ENCODE assay signal across 1 cellular context in the genomic region with DNA sequence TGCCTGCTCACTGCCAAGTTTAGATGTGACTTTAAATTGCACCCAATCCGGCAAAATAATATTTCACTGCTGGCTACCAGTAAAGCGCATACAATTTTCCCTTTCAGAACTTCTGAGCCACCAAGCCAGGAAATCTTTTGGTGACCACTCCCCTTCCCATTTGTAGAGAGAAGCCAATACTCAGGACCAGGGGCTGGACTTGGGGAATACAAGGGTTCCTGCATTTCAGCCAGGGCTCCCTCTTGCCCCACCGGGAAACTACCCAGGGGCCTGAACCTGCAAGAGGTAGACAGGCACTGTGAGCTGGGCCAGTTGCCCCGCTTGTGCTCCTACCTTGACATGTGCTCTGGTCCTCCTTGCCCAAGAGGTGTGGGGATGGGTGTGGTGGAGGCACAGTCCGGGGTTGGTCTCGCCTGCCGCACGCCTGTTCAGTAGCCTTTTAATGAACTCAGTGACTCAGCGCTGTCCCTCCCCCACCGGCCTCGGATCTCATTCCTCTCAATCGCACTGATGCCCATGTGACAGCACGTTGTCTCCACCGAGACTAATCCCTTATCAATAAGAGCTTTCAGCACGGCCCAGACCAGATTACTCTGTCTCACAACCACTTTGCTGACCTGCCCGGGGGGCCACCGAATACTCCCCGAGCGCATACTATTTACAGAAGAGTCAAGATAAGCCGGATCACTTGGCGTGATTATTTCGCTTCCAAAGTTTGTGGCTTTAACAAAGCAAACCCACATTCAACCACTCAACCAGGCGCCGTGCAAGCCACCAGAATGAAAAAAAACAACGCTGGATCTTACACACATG.
TF ChIP-seq lines count a peak whose summit lies in the region.

No MANE protein-coding gene starts in this region.

TF ChIP-seq in HepG2, 621 proteins besides CTCF, POLR2A, EP300 and RAD21 (continued from another document):
- TF ChIP-seq, protein P1, sequence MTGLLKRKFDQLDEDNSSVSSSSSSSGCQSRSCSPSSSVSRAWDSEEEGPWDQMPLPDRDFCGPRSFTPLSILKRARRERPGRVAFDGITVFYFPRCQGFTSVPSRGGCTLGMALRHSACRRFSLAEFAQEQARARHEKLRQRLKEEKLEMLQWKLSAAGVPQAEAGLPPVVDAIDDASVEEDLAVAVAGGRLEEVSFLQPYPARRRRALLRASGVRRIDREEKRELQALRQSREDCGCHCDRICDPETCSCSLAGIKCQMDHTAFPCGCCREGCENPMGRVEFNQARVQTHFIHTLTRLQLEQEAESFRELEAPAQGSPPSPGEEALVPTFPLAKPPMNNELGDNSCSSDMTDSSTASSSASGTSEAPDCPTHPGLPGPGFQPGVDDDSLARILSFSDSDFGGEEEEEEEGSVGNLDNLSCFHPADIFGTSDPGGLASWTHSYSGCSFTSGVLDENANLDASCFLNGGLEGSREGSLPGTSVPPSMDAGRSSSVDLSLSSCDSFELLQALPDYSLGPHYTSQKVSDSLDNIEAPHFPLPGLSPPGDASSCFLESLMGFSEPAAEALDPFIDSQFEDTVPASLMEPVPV (CRISPR knock-in tag; IDR thresholded peaks at IDR 0.05), result no peak
- TF ChIP-seq NAIF1 (CRISPR knock-in tag; IDR thresholded peaks at IDR 0.05; ENCODE audit: borderline replicate concordance) (no peak), ZNF354B (CRISPR knock-in tag; IDR thresholded peaks at IDR 0.05) (no peak), MED13 (CRISPR knock-in tag; IDR thresholded peaks at IDR 0.05) (no peak), MYC (CRISPR knock-in tag; IDR thresholded peaks at IDR 0.05; ENCODE audit: borderline replicate concordance) (peak; percentile 53; the same call in 1 of the 2 replicates), HNRNPUL1 (IDR thresholded peaks at IDR 0.05; ENCODE audit: low read depth, low read length) (no peak), SP1 (IDR thresholded peaks at IDR 0.05) (no peak), SP1 (CRISPR knock-in tag; IDR thresholded peaks at IDR 0.05) (no peak), ZEB1 (IDR thresholded peaks at IDR 0.05; ENCODE audit: insufficient replicate concordance, low read depth) (no peak), ZNF34 (CRISPR knock-in tag; IDR thresholded peaks at IDR 0.05; ENCODE audit: borderline replicate concordance) (no peak), ELF1 (CRISPR knock-in tag; IDR thresholded peaks at IDR 0.05) (no peak), ZNF550 (CRISPR knock-in tag; IDR thresholded peaks at IDR 0.05; ENCODE audit: borderline replicate concordance) (no peak), FOXA3 (CRISPR knock-in tag; IDR thresholded peaks at IDR 0.05) (no peak; the same call in 1 of the 2 replicates), ZMYM3 (CRISPR knock-in tag; IDR thresholded peaks at IDR 0.05) (no peak), ZBTB8A (CRISPR knock-in tag; IDR thresholded peaks at IDR 0.05; ENCODE audit: borderline replicate concordance, low read depth) (no peak), SETDB1 (CRISPR knock-in tag; IDR thresholded peaks at IDR 0.05; ENCODE audit: borderline replicate concordance) (no peak), ZNF383 (CRISPR knock-in tag; IDR thresholded peaks at IDR 0.05; ENCODE audit: borderline replicate concordance) (no peak), ZNF792 (CRISPR knock-in tag; IDR thresholded peaks at IDR 0.05) (peak; percentile 28; the same call in 1 of the 2 replicates), MED8 (CRISPR knock-in tag; IDR thresholded peaks at IDR 0.05; ENCODE audit: insufficient replicate concordance) (no peak), NFE2L2 (IDR thresholded peaks at IDR 0.05; ENCODE audit: low read length) (peak; percentile 13; the same call in 1 of the 2 replicates), ATF7 (IDR thresholded peaks at IDR 0.05) (no peak), ATF7 (CRISPR knock-in tag; IDR thresholded peaks at IDR 0.05) (no peak), YEATS2 (CRISPR knock-in tag; IDR thresholded peaks at IDR 0.05; ENCODE audit: borderline replicate concordance) (no peak), GTF3A (CRISPR knock-in tag; conservative IDR thresholded peaks at IDR 0.05) (no peak), ZKSCAN8 (CRISPR knock-in tag; IDR thresholded peaks at IDR 0.05; ENCODE audit: borderline replicate concordance) (no peak), RAD51 (IDR thresholded peaks at IDR 0.05; ENCODE audit: borderline replicate concordance) (no peak), ARHGAP35 (CRISPR knock-in tag; IDR thresholded peaks at IDR 0.05; ENCODE audit: borderline replicate concordance) (no peak), ZNF530 (CRISPR knock-in tag; IDR thresholded peaks at IDR 0.05; ENCODE audit: low read depth) (no peak), POGZ (CRISPR knock-in tag; IDR thresholded peaks at IDR 0.05) (no peak), RARG (CRISPR knock-in tag; IDR thresholded peaks at IDR 0.05; ENCODE audit: low read depth) (no peak), ZNF432 (CRISPR knock-in tag; IDR thresholded peaks at IDR 0.05; ENCODE audit: borderline replicate concordance) (no peak), SCMH1 (CRISPR knock-in tag; IDR thresholded peaks at IDR 0.05; ENCODE audit: borderline replicate concordance) (no peak), TOE1 (CRISPR knock-in tag; IDR thresholded peaks at IDR 0.05) (no peak), ZNF703 (CRISPR knock-in tag; IDR thresholded peaks at IDR 0.05; ENCODE audit: borderline replicate concordance) (no peak)
- TF ChIP-seq, protein P2, sequence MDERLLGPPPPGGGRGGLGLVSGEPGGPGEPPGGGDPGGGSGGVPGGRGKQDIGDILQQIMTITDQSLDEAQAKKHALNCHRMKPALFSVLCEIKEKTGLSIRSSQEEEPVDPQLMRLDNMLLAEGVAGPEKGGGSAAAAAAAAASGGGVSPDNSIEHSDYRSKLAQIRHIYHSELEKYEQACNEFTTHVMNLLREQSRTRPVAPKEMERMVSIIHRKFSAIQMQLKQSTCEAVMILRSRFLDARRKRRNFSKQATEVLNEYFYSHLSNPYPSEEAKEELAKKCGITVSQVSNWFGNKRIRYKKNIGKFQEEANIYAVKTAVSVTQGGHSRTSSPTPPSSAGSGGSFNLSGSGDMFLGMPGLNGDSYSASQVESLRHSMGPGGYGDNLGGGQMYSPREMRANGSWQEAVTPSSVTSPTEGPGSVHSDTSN (CRISPR knock-in tag; IDR thresholded peaks at IDR 0.05), result no peak
- TF ChIP-seq, protein P3, sequence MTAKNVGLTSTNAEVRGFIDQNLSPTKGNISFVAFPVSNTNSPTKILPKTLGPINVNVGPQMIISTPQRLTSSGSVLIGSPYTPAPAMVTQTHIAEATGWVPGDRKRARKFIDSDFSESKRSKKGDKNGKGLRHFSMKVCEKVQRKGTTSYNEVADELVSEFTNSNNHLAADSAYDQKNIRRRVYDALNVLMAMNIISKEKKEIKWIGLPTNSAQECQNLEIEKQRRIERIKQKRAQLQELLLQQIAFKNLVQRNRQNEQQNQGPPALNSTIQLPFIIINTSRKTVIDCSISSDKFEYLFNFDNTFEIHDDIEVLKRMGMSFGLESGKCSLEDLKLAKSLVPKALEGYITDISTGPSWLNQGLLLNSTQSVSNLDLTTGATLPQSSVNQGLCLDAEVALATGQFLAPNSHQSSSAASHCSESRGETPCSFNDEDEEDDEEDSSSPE (CRISPR knock-in tag; IDR thresholded peaks at IDR 0.05), result peak; percentile 23; the same call in 1 of the 2 replicates
- TF ChIP-seq, protein P4, sequence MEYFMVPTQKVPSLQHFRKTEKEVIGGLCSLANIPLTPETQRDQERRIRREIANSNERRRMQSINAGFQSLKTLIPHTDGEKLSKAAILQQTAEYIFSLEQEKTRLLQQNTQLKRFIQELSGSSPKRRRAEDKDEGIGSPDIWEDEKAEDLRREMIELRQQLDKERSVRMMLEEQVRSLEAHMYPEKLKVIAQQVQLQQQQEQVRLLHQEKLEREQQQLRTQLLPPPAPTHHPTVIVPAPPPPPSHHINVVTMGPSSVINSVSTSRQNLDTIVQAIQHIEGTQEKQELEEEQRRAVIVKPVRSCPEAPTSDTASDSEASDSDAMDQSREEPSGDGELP (IDR thresholded peaks at IDR 0.05; ENCODE audit: borderline replicate concordance, low read depth), result no peak
- TF ChIP-seq, protein P5, sequence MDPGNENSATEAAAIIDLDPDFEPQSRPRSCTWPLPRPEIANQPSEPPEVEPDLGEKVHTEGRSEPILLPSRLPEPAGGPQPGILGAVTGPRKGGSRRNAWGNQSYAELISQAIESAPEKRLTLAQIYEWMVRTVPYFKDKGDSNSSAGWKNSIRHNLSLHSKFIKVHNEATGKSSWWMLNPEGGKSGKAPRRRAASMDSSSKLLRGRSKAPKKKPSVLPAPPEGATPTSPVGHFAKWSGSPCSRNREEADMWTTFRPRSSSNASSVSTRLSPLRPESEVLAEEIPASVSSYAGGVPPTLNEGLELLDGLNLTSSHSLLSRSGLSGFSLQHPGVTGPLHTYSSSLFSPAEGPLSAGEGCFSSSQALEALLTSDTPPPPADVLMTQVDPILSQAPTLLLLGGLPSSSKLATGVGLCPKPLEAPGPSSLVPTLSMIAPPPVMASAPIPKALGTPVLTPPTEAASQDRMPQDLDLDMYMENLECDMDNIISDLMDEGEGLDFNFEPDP (CRISPR knock-in tag; conservative IDR thresholded peaks at IDR 0.05), result no peak
- TF ChIP-seq, protein P6, sequence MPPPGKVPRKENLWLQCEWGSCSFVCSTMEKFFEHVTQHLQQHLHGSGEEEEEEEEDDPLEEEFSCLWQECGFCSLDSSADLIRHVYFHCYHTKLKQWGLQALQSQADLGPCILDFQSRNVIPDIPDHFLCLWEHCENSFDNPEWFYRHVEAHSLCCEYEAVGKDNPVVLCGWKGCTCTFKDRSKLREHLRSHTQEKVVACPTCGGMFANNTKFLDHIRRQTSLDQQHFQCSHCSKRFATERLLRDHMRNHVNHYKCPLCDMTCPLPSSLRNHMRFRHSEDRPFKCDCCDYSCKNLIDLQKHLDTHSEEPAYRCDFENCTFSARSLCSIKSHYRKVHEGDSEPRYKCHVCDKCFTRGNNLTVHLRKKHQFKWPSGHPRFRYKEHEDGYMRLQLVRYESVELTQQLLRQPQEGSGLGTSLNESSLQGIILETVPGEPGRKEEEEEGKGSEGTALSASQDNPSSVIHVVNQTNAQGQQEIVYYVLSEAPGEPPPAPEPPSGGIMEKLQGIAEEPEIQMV (CRISPR knock-in tag; IDR thresholded peaks at IDR 0.05; ENCODE audit: low read depth), result no peak
- TF ChIP-seq, protein P7, sequence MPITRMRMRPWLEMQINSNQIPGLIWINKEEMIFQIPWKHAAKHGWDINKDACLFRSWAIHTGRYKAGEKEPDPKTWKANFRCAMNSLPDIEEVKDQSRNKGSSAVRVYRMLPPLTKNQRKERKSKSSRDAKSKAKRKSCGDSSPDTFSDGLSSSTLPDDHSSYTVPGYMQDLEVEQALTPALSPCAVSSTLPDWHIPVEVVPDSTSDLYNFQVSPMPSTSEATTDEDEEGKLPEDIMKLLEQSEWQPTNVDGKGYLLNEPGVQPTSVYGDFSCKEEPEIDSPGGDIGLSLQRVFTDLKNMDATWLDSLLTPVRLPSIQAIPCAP (CRISPR knock-in tag; IDR thresholded peaks at IDR 0.05; ENCODE audit: low read depth), result no peak
- TF ChIP-seq, protein P8, sequence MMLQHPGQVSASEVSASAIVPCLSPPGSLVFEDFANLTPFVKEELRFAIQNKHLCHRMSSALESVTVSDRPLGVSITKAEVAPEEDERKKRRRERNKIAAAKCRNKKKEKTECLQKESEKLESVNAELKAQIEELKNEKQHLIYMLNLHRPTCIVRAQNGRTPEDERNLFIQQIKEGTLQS (CRISPR knock-in tag; IDR thresholded peaks at IDR 0.05), result 0 out of 2 replicates have a peak, but pooled peaks have one; percentile 64
- TF ChIP-seq, protein P9, sequence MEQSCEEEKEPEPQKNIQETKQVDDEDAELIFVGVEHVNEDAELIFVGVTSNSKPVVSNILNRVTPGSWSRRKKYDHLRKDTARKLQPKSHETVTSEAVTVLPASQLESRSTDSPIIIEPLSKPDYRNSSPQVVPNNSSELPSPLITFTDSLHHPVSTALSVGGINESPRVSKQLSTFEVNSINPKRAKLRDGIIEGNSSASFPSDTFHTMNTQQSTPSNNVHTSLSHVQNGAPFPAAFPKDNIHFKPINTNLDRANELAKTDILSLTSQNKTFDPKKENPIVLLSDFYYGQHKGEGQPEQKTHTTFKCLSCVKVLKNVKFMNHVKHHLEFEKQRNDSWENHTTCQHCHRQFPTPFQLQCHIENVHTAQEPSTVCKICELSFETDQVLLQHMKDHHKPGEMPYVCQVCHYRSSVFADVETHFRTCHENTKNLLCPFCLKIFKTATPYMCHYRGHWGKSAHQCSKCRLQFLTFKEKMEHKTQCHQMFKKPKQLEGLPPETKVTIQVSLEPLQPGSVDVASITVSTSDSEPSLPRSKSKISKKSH (CRISPR knock-in tag; IDR thresholded peaks at IDR 0.05; ENCODE audit: borderline replicate concordance), result no peak
